In genomic region chr1:2577565-2578075, GRCh38 we compare ENCODE assay signal across 10 cellular contexts. TPM values are rescaled to one million over a fixed set of nuclear protein-coding genes. Genes with fewer than 3 reads are reported as not detected.
DNase-seq lines count a peak whose midpoint lies in the region; ATAC-seq and TF ChIP-seq lines count a peak whose summit lies in the region.
"Not testable (repeated sequence)": the region's sequence is repeated elsewhere in the genome, so short reads cannot be mapped to it uniquely, and the experiment has no call there.
"Had no signal": no experiment of that assay in that cellular context is flagged by ENCODE, and none has a peak within 500 bp of the region (broad histone marks: within the 10 kb centered on the region; RNA-seq: fewer than 3 reads in every experiment).

No MANE protein-coding gene starts in this region.

- H3K4me1 Mint-ChIP-seq in activated naive CD4-positive, alpha-beta T cell treated with anti-CD3 and anti-CD28 coated beads, Interleukin-2, amount 10 ng/mL, durations not matched to agents 7 days and 5 days, result peaks cover 68% of the 10 kb centered on the region

- CTCF ChIA-PET in activated naive CD4-positive, alpha-beta T cell treated with anti-CD3 and anti-CD28 coated beads, Interleukin-2, amount 10 ng/mL, durations not matched to agents 7 days and 5 days (lab: Charles Lee), result interaction anchor here (0.7 to 2.7 kb wide), 5 partner anchors 16 to 344 kb away, joined by 3 to 14 read pairs (median 6); partner anchors contain the start of gene TNFRSF14

- peak overlapping the region; percentile 92 for H3K27ac Mint-ChIP-seq in activated naive CD4-positive, alpha-beta T cell treated with anti-CD3 and anti-CD28 coated beads, Interleukin-2, amount 10 ng/mL, durations not matched to agents 7 days and 5 days

- peaks cover 16% of the 10 kb centered on the region for H3K9me3 Mint-ChIP-seq in activated naive CD4-positive, alpha-beta T cell treated with anti-CD3 and anti-CD28 coated beads, Interleukin-2, amount 10 ng/mL, durations not matched to agents 7 days and 5 days

- peaks cover 0 to 11% (median 0%) of the 10 kb centered on the region in 11 donors for H3K9me3 ChIP-seq in heart right ventricle
- not testable (repeated sequence) for H3K9me3 ChIP-seq in thymus (ENCODE audit: control insufficient read depth)

- H3K27me3 Mint-ChIP-seq in activated naive CD4-positive, alpha-beta T cell treated with anti-CD3 and anti-CD28 coated beads, Interleukin-2, amount 10 ng/mL, durations not matched to agents 7 days and 5 days, result not testable (repeated sequence)

- peaks cover 7 to 53% (median 29%) of the 10 kb centered on the region in 9 donors for H3K4me1 ChIP-seq in heart right ventricle
- H3K4me1 ChIP-seq in thymus (ENCODE audit: control insufficient read depth, insufficient read depth, low read length), result not testable (repeated sequence)

- DNase-seq in T-helper 22 cell (ENCODE audit: low read depth) (peak; percentile 56), posterior vena cava (ENCODE audit: low spot score) (peak; percentile 68)
- DNase-seq in activated naive CD4-positive, alpha-beta T cell treated with anti-CD3 and anti-CD28 coated beads, Interleukin-2, amount 10 ng/mL, durations not matched to agents 7 days and 5 days, result peak; percentile 72
- not testable (repeated sequence) for DNase-seq in heart right ventricle

- H3K36me3 ChIP-seq in heart right ventricle; thymus (ENCODE audit: control insufficient read depth, insufficient read depth): not testable (repeated sequence)

- not testable (repeated sequence) for TF ChIP-seq CTCF in heart right ventricle (IDR thresholded peaks at IDR 0.05)

- TF ChIP-seq POLR2A in GM18505 (IDR thresholded peaks at IDR 0.05; ENCODE audit: borderline replicate concordance, extremely low read depth, insufficient read depth, insufficient read length), result peak; percentile 67

- 66% methylated on average over 18 to 20 of the region's 23 CpGs for WGBS in heart right ventricle, 2 donors
- 66% methylated on average over 21 of the region's 23 CpGs for WGBS in thymus

- peak overlapping the region; percentile 66 for H3K4me3 Mint-ChIP-seq in activated naive CD4-positive, alpha-beta T cell treated with anti-CD3 and anti-CD28 coated beads, Interleukin-2, amount 10 ng/mL, durations not matched to agents 7 days and 5 days

- peaks cover 19% of the 10 kb centered on the region for H3K36me3 Mint-ChIP-seq in activated naive CD4-positive, alpha-beta T cell treated with anti-CD3 and anti-CD28 coated beads, Interleukin-2, amount 10 ng/mL, durations not matched to agents 7 days and 5 days

- peak overlapping the region; percentile 53 to 96 (median 88) for H3K27ac ChIP-seq in heart right ventricle
- H3K27ac ChIP-seq in thymus (ENCODE audit: low read depth), result peak overlapping the region; percentile 88

- intact Hi-C loops in heart right ventricle (cut with DNase I); posterior vena cava (cut with DNase I): not testable (repeated sequence)

- not testable (repeated sequence) for H3K27me3 ChIP-seq in heart right ventricle; thymus (ENCODE audit: control insufficient read depth, insufficient read depth)

- ATAC-seq in GM18505 (IDR thresholded peaks at IDR 0.05; ENCODE audit: unreplicated experiment) (peak; percentile 35), GM21515 (IDR thresholded peaks at IDR 0.05; ENCODE audit: unreplicated experiment) (peak; percentile 39), HG03097 (IDR thresholded peaks at IDR 0.05; ENCODE audit: low FRiP score, unreplicated experiment) (peak; percentile 33), heart right ventricle (peak in 4 of 8 donors; percentile 1 to 23 (median 10))

- H3K4me3 ChIP-seq in heart right ventricle, result peak overlapping the region in 9 of 10 donors; percentile 5 to 39 (median 24)
- not testable (repeated sequence) for H3K4me3 ChIP-seq in thymus (ENCODE audit: low read length)

RNA-seq across cellular contexts. Expression of gene PRXL2B, which starts 9.0 kb away (rescaled TPM):
- total RNA-seq in heart right ventricle (10 to 100 TPM in 1 of 10 donors, 1 to 10 TPM in 9; 3.7 to 10.3 (median 5.3) TPM), posterior vena cava (10 to 100 TPM; 11.4 to 12.2 TPM)
- polyA plus RNA-seq in heart right ventricle (10 to 100 TPM in 1 of 2 donors, 1 to 10 TPM in 1; 6.8 to 12.0 TPM), thymus (12.3 TPM)

RNA-seq across cellular contexts. Expression of gene TNFRSF14, which starts 21.4 kb away (rescaled TPM):
- total RNA-seq in heart right ventricle, result 10 to 100 TPM in 7 of 10 donors, 1 to 10 TPM in 3; 7.5 to 43.8 (median 13.0) TPM
- polyA plus RNA-seq in heart right ventricle, result 10 to 100 TPM; 19.3 to 59.6 TPM
- 10 to 100 TPM; 37.7 to 63.6 TPM for total RNA-seq in posterior vena cava
- 233 TPM for polyA plus RNA-seq in thymus

RNA-seq across cellular contexts. Expression of gene HES5, which starts 47.6 kb away (rescaled TPM):
- total RNA-seq in heart right ventricle, result 1 to 10 TPM in 6 of 10 donors, under 1 TPM in 3, not detected in 1; 0.51 to 3.1 (median 1.4) TPM
- polyA plus RNA-seq in heart right ventricle, result 1 to 10 TPM; 1.0 to 1.1 TPM
- total RNA-seq in posterior vena cava, result under 1 TPM; 0.24 to 0.32 TPM
- 0.55 TPM for polyA plus RNA-seq in thymus
- total RNA-seq: osteoblast, PC-9 had no signal

RNA-seq across cellular contexts. Expression of gene PANK4, which starts 51.2 kb away (rescaled TPM):
- 10 to 100 TPM; 29.8 to 56.4 (median 35.2) TPM for total RNA-seq in heart right ventricle
- 10 to 100 TPM; 26.1 to 35.6 TPM for polyA plus RNA-seq in heart right ventricle
- total RNA-seq in posterior vena cava, result 10 to 100 TPM; 17.4 to 18.6 TPM
- polyA plus RNA-seq in thymus, result 27.1 TPM

RNA-seq across cellular contexts. Expression of gene MMEL1, which starts 55.2 kb away (rescaled TPM):
- total RNA-seq in heart right ventricle (under 1 TPM in 3 of 10 donors, not detected in 7; 0.17 to 0.77 (median 0.67) TPM), posterior vena cava (1 to 10 TPM in 1 of 2 donors, under 1 TPM in 1; 0.57 to 1.8 TPM)
- polyA plus RNA-seq in heart right ventricle (1 to 10 TPM in 1 of 2 donors, under 1 TPM in 1; 0.46 to 3.9 TPM), thymus (1.8 TPM)
